ENCODE assay signal across 8 cellular contexts in genomic region chr22:43060213-43060612, GRCh38. TPM values are rescaled to one million over a fixed set of nuclear protein-coding genes. Genes with fewer than 3 reads are reported as not detected.
DNase-seq lines count a peak whose midpoint lies in the region; ATAC-seq and TF ChIP-seq lines count a peak whose summit lies in the region.

No MANE protein-coding gene starts in this region.

- H3K4me3 ChIP-seq in PC-3 (ENCODE audit: low read length) (no peak overlapping the region), astrocyte of the spinal cord (ENCODE audit: low read depth, low read length) (no peak overlapping the region), uterus (no peak overlapping the region)

- DNase-seq in activated CD4-positive, alpha-beta T cell treated with anti-CD3 and anti-CD28 coated beads for 24 hours (ENCODE audit: low read depth in 2 of 2): peak; percentile 4 to 36
- no peak for DNase-seq in activated CD4-positive, alpha-beta T cell treated with anti-CD3 and anti-CD28 coated beads for 1 hour
- peak; percentile 42 for DNase-seq in PC-3
- DNase-seq in astrocyte of the spinal cord (ENCODE audit: low read depth, low spot score): no peak
- peak; percentile 30 to 36 for DNase-seq in memory B cell (ENCODE audit: low spot score in 2 of 2)
- DNase-seq in uterus: peak in 1 of 2 donors; percentile 26
- no peak for DNase-seq in amniotic stem cell (lab: John Stamatoyannopoulos, UW)

- CTCF ChIA-PET in PC-3 (lab: Charles Lee): interaction anchor here (0.6 kb wide), 1 partner anchor 70 kb away, joined by 3 read pairs; no protein-coding TSS in a partner anchor

- H3K27ac ChIP-seq in PC-3 (ENCODE audit: low read length) (no peak overlapping the region), uterus (no peak overlapping the region)

- H3K27me3 Mint-ChIP-seq in memory B cell: no peaks in the 10 kb centered on the region

- TF ChIP-seq CTCF in PC-3 (conservative IDR thresholded peaks at IDR 0.05; ENCODE audit: low read depth, low read length): peak; percentile 68
- TF ChIP-seq CTCF in astrocyte of the spinal cord (IDR thresholded peaks at IDR 0.05; ENCODE audit: low read depth, low read length): peak; percentile 81
- peak; percentile 13 to 42 (median 32) for TF ChIP-seq CTCF in uterus (IDR thresholded peaks at IDR 0.05)

- H3F3A ChIP-seq in PC-3 (ENCODE audit: low read length, unreplicated experiment): no peaks in the 10 kb centered on the region

- no peaks in the 10 kb centered on the region for H3K9me2 ChIP-seq in PC-3 (replicated peaks; ENCODE audit: low read length)

- no peaks in the 10 kb centered on the region for H3K4me1 Mint-ChIP-seq in memory B cell

- H4K20me1 ChIP-seq in PC-3 (ENCODE audit: low read length): no peaks in the 10 kb centered on the region

- no peak overlapping the region for H3K4me2 ChIP-seq in PC-3 (ENCODE audit: low read length)

- POLR2A ChIA-PET in PC-3 (lab: Charles Lee; ENCODE audit: unreplicated experiment): no interaction called here

- no peak for TF ChIP-seq POLR2A in uterus (IDR thresholded peaks at IDR 0.05)

- ATAC-seq in PC-3 (no peak), memory B cell (ENCODE audit: low read depth) (no peak), HG03460 (IDR thresholded peaks at IDR 0.05; ENCODE audit: unreplicated experiment) (no peak)

- H3K9me3 ChIP-seq in PC-3 (ENCODE audit: low read length) (no peaks in the 10 kb centered on the region), uterus (no peaks in the 10 kb centered on the region)

- peaks cover 12% of the 10 kb centered on the region for H3K36me3 Mint-ChIP-seq in memory B cell

- intact Hi-C loops in PC-3 (cut with micrococcal nuclease) (no loop called here), uterus (cut with DNase I; ENCODE audit: low total_unique reads) (no loop called here)

- H3K9ac ChIP-seq in PC-3 (ENCODE audit: low read length): no peak overlapping the region

- in situ Hi-C loops in astrocyte of the spinal cord (cut with HindIII; ENCODE audit: low sequenced_read_pairs): no loop called here

- H3K36me3 ChIP-seq in PC-3 (ENCODE audit: low read depth, low read length) (no peaks in the 10 kb centered on the region), uterus (no peaks in the 10 kb centered on the region)

- no peak overlapping the region for H2AFZ ChIP-seq in PC-3 (ENCODE audit: low read length)

- H3K27ac Mint-ChIP-seq in memory B cell: no peak overlapping the region

- H3K4me1 ChIP-seq in PC-3 (ENCODE audit: insufficient read depth, low read length) (no peaks in the 10 kb centered on the region), uterus (no peaks in the 10 kb centered on the region)

- no peaks in the 10 kb centered on the region for H3K79me2 ChIP-seq in PC-3 (ENCODE audit: low read length)

- H3K9me3 Mint-ChIP-seq in memory B cell: no peaks in the 10 kb centered on the region

- H3K4me3 Mint-ChIP-seq in memory B cell: no peak overlapping the region

- no TSS peak for BruUV-seq in PC-3 (replicated peaks; lab: Mats Ljungman, UMichigan)

- H3K27me3 ChIP-seq in PC-3 (ENCODE audit: low read length) (no peaks in the 10 kb centered on the region), uterus (no peaks in the 10 kb centered on the region)

RNA-seq across cellular contexts. Expression of gene TTLL1, which starts 29.0 kb away (rescaled TPM):
- 0.35 and 0.77 TPM in 2 replicates for total RNA-seq in PC-3 (2014; rRNA removed)
- total RNA-seq in uterus: 10 to 100 TPM in 1 of 4 donors, 1 to 10 TPM in 3; 3.6 to 12.5 (median 5.3) TPM

RNA-seq across cellular contexts. Expression of gene PACSIN2, which starts 45.3 kb away (rescaled TPM):
- 25.7 and 46.1 TPM in 2 replicates for total RNA-seq in PC-3 (2014; rRNA removed)
- 10 to 100 TPM; 34.4 to 66.1 (median 48.0) TPM for total RNA-seq in uterus

RNA-seq across cellular contexts. Expression of gene BIK, which starts 50.3 kb away (rescaled TPM):
- total RNA-seq in PC-3 (2014; rRNA removed) (24.6 and 29.4 TPM in 2 replicates), uterus (under 1 TPM in 3 of 4 donors, not detected in 1; 0.49 to 0.77 (median 0.76) TPM)

Comparison
In these comparisons a context has a peak if more than half of its experiments do, and no peak if none do; other contexts are left out.
1. DNase-seq: peak in activated CD4-positive, alpha-beta T cell treated with anti-CD3 and anti-CD28 coated beads for 24 hours (2 of 2), PC-3 (single experiment) and memory B cell (2 of 2); none in activated CD4-positive, alpha-beta T cell treated with anti-CD3 and anti-CD28 coated beads for 1 hour (single experiment), astrocyte of the spinal cord (single experiment) and amniotic stem cell (single experiment).
2. RNA of gene BIK, which starts 50.3 kb away (total RNA-seq): 24.6 to 29.4 TPM in PC-3; 0.49 to 0.77 TPM in uterus; every median in the first group is over 10 times any median in the second.
3. Peak in every context shown above with its lines, with median percentiles within 50 percentile points of each other: CTCF ChIP-seq.